Comparison of ENCODE assay signal across 1 cellular context in genomic region chr16:75464130-75464918, GRCh38.
A peak's percentile ranks its signal among the peaks of the same experiment; 100 is the strongest.
TF ChIP-seq lines count a peak whose summit lies in the region.

Gene TMEM170A (minus strand): TSS chr16:75464689. CDS start chr16:75464600, 89 bp downstream.

TF ChIP-seq in HepG2, 621 proteins besides CTCF, POLR2A, EP300 and RAD21 (continued from another document and continues in another):
- TF ChIP-seq ZBTB4 (CRISPR knock-in tag; IDR thresholded peaks at IDR 0.05; ENCODE audit: borderline replicate concordance) (peak; percentile 86), ZNF180 (CRISPR knock-in tag; IDR thresholded peaks at IDR 0.05; ENCODE audit: borderline replicate concordance, low read depth) (no peak), ATM (IDR thresholded peaks at IDR 0.05; ENCODE audit: borderline replicate concordance) (no peak), ZNF580 (CRISPR knock-in tag; IDR thresholded peaks at IDR 0.05; ENCODE audit: borderline replicate concordance, low read depth) (peak; percentile 96), SIN3A (IDR thresholded peaks at IDR 0.05; ENCODE audit: borderline replicate concordance, low read depth, low read length) (0 out of 2 replicates have a peak, but pooled peaks have one; percentile 30), ZNF3 (CRISPR knock-in tag; IDR thresholded peaks at IDR 0.05) (peak; percentile 61; the same call in 1 of the 2 replicates), SMAD3 (CRISPR knock-in tag; IDR thresholded peaks at IDR 0.05) (peak; percentile 93), ZNF18 (CRISPR knock-in tag; IDR thresholded peaks at IDR 0.05; ENCODE audit: insufficient replicate concordance) (peak; percentile 94), POGZ (CRISPR knock-in tag; IDR thresholded peaks at IDR 0.05) (peak; percentile 98), NFYC (CRISPR knock-in tag; IDR thresholded peaks at IDR 0.05) (peak; percentile 98), GATA4 (IDR thresholded peaks at IDR 0.05; ENCODE audit: borderline replicate concordance, low read depth) (0 out of 2 replicates have a peak, but pooled peaks have one; percentile 24), REL (CRISPR knock-in tag; conservative IDR thresholded peaks at IDR 0.05) (peak; percentile 87; the same call in 1 of the 2 replicates), NCOA2 (CRISPR knock-in tag; IDR thresholded peaks at IDR 0.05) (peak; percentile 55; the same call in 1 of the 2 replicates), DBP (CRISPR knock-in tag; IDR thresholded peaks at IDR 0.05; ENCODE audit: not compliant biosample characterization) (peak; percentile 6), DRAP1 (CRISPR knock-in tag; IDR thresholded peaks at IDR 0.05) (peak; percentile 87; the same call in 1 of the 2 replicates), EEA1 (CRISPR knock-in tag; IDR thresholded peaks at IDR 0.05; ENCODE audit: borderline replicate concordance) (0 out of 2 replicates have a peak, but pooled peaks have one; percentile 35), ZBTB25 (CRISPR knock-in tag; IDR thresholded peaks at IDR 0.05) (peak; percentile 60), TOE1 (CRISPR knock-in tag; IDR thresholded peaks at IDR 0.05) (peak; percentile 84), FOXP4 (CRISPR knock-in tag; IDR thresholded peaks at IDR 0.05) (peak; percentile 77), KLF9 (CRISPR knock-in tag; IDR thresholded peaks at IDR 0.05; ENCODE audit: low read depth) (peak; percentile 90), ZNF235 (CRISPR knock-in tag; IDR thresholded peaks at IDR 0.05; ENCODE audit: borderline replicate concordance) (peak; percentile 98), KMT2A (CRISPR knock-in tag; IDR thresholded peaks at IDR 0.05) (peak; percentile 57), DMTF1 (CRISPR knock-in tag; IDR thresholded peaks at IDR 0.05) (no peak), ZFP1 (CRISPR knock-in tag; IDR thresholded peaks at IDR 0.05) (peak; percentile 83), SNAPC5 (CRISPR knock-in tag; IDR thresholded peaks at IDR 0.05; ENCODE audit: borderline replicate concordance) (peak; percentile 56; the same call in 1 of the 2 replicates), SAFB2 (CRISPR knock-in tag; IDR thresholded peaks at IDR 0.05; ENCODE audit: borderline replicate concordance, low read depth) (0 out of 2 replicates have a peak, but pooled peaks have one; percentile 19), MXD3 (CRISPR knock-in tag; IDR thresholded peaks at IDR 0.05) (peak; percentile 93), ATAD3A (CRISPR knock-in tag; IDR thresholded peaks at IDR 0.05) (0 out of 2 replicates have a peak, but pooled peaks have one; percentile 38), SRF (IDR thresholded peaks at IDR 0.05; ENCODE audit: low read depth, low read length) (0 out of 2 replicates have a peak, but pooled peaks have one; percentile 20), ZNF788 (CRISPR knock-in tag; IDR thresholded peaks at IDR 0.05; ENCODE audit: borderline replicate concordance) (peak; percentile 98; the same call in 1 of the 2 replicates), ZNF337 (CRISPR knock-in tag; IDR thresholded peaks at IDR 0.05; ENCODE audit: borderline replicate concordance, low read depth) (peak; percentile 85; the same call in 1 of the 2 replicates), MAFG (CRISPR knock-in tag; IDR thresholded peaks at IDR 0.05) (no peak; the same call in 1 of the 2 replicates), ZNF574 (CRISPR knock-in tag; IDR thresholded peaks at IDR 0.05) (peak; percentile 90; the same call in 1 of the 2 replicates), ZFY (CRISPR knock-in tag; IDR thresholded peaks at IDR 0.05) (peak; percentile 97), ZKSCAN8 (CRISPR knock-in tag; IDR thresholded peaks at IDR 0.05; ENCODE audit: borderline replicate concordance) (peak; percentile 91; the same call in 1 of the 2 replicates), CENPBD1 (CRISPR knock-in tag; IDR thresholded peaks at IDR 0.05; ENCODE audit: borderline replicate concordance, low read depth) (0 out of 2 replicates have a peak, but pooled peaks have one; percentile 71)
